In the genomic region with DNA sequence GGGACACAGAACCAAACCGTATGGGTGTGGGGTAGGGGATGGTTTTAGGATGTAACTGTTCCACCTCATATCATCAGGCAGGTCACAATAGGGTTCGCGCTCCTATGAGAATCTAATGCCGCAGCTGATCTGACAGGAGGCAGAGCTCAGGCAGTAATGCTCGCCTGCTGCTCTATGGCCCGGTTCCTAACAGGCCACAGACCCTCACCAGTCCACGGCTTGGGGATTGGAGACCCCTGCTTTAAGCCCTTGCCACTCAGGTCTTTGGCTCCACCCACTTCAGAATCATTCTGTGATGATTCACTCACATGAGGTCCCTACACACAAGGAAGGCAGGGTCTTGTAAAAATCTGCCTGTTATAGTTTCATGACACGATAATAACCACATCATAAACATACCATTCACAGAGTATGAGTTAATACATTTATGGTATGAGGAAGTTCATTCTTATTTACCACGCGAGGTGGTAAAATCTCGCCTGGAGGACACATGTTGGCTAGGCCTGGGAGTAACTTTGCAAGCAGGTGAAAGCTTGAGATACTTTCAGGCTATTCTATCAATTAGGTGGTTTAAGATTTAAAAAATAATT, we compare ENCODE assay signal across 11 cellular contexts. TPM values are rescaled to one million over a fixed set of nuclear protein-coding genes. Genes with fewer than 3 reads are reported as not detected.
DNase-seq lines count a peak whose midpoint lies in the region; TF ChIP-seq lines count a peak whose summit lies in the region.
"Had no signal": no experiment of that assay in that cellular context is flagged by ENCODE, and none has a peak within 500 bp of the region (broad histone marks: within the 10 kb centered on the region; RNA-seq: fewer than 3 reads in every experiment).

No MANE protein-coding gene starts in this region.

- TF ChIP-seq CTCF in fibroblast of the aortic adventitia (IDR thresholded peaks at IDR 0.05; ENCODE audit: insufficient read depth, low read length) = no peak
- TF ChIP-seq CTCF in transverse colon (IDR thresholded peaks at IDR 0.05) = no peak
- no peak for TF ChIP-seq CTCF in sigmoid colon (IDR thresholded peaks at IDR 0.05)

- intact Hi-C loops in transverse colon (cut with DNase I; ENCODE audit: low total_unique reads) (no loop called here), sigmoid colon (cut with DNase I) (no loop called here)
- intact Hi-C loops in activated T-helper 2 cell treated with anti-CD3 and anti-CD28 coated beads, Interferon-gamma antibody, Interleukin-2, Interleukin-4, amounts not matched to agents 10 μg/mL and 5 μg/mL and 100 μg/mL, durations not matched to agents 14 hours and 24 hours and 36 hours (cut with micrococcal nuclease) = no loop called here

- DNase-seq in SIG-M5 treated with dmso at 0.1 percent for 504 hours (lab: John Stamatoyannopoulos, UW; ENCODE audit: unreplicated experiment) (peak; percentile 9), SIG-M5 (lab: John Stamatoyannopoulos, UW) (no peak), OCI-M1 (lab: John Stamatoyannopoulos, UW) (peak; percentile 6), fibroblast of the aortic adventitia (ENCODE audit: low read depth) (peak; percentile 9), transverse colon (peak; percentile 60), NCI-H82 treated with DMSO at 0.1 percent for 48 hours (lab: John Stamatoyannopoulos, UW; ENCODE audit: unreplicated experiment) (no peak), sigmoid colon (no peak)
- DNase-seq in activated T-helper 2 cell treated with anti-CD3 and anti-CD28 coated beads, Interferon-gamma antibody, Interleukin-2, Interleukin-4, amounts not matched to agents 10 μg/mL and 5 μg/mL and 100 μg/mL, durations not matched to agents 14 hours and 24 hours and 36 hours (ENCODE audit: low spot score) = no peak
- DNase-seq: amygdala; NCI-H1092; stimulated activated naive B cell treated with anti-CD40 and anti-IgM and Interleukin-4, amounts not matched to agents 10 μg/mL and 1 μg/mL and 100 μg/mL, for 72 hours had no signal

- H3K36me3 Mint-ChIP-seq in activated T-helper 2 cell treated with anti-CD3 and anti-CD28 coated beads, Interferon-gamma antibody, Interleukin-2, Interleukin-4, amounts not matched to agents 10 μg/mL and 5 μg/mL and 100 μg/mL, durations not matched to agents 14 hours and 24 hours and 36 hours (ENCODE audit: low read depth) = no peaks in the 10 kb centered on the region
- H3K36me3 Mint-ChIP-seq: stimulated activated naive B cell treated with anti-CD40 and anti-IgM and Interleukin-4, amounts not matched to agents 10 μg/mL and 1 μg/mL and 100 μg/mL, for 72 hours had no signal

- no peaks in the 10 kb centered on the region for H3K9me3 Mint-ChIP-seq in activated T-helper 2 cell treated with anti-CD3 and anti-CD28 coated beads, Interferon-gamma antibody, Interleukin-2, Interleukin-4, amounts not matched to agents 10 μg/mL and 5 μg/mL and 100 μg/mL, durations not matched to agents 14 hours and 24 hours and 36 hours
- H3K9me3 Mint-ChIP-seq: stimulated activated naive B cell treated with anti-CD40 and anti-IgM and Interleukin-4, amounts not matched to agents 10 μg/mL and 1 μg/mL and 100 μg/mL, for 72 hours had no signal

- in situ Hi-C loops in transverse colon (cut with MboI; ENCODE audit: low pct_ligation_motif_present in 1 of 4, low pct_unique_long_range_greater_than_20kb in 1 of 4, low sequenced_read_pairs in 3 of 4) = no loop called here

- peaks cover 11% of the 10 kb centered on the region for H3K27me3 Mint-ChIP-seq in activated T-helper 2 cell treated with anti-CD3 and anti-CD28 coated beads, Interferon-gamma antibody, Interleukin-2, Interleukin-4, amounts not matched to agents 10 μg/mL and 5 μg/mL and 100 μg/mL, durations not matched to agents 14 hours and 24 hours and 36 hours (ENCODE audit: low read depth)
- H3K27me3 Mint-ChIP-seq: stimulated activated naive B cell treated with anti-CD40 and anti-IgM and Interleukin-4, amounts not matched to agents 10 μg/mL and 1 μg/mL and 100 μg/mL, for 72 hours had no signal

- H3K9me3 ChIP-seq in transverse colon (no peaks in the 10 kb centered on the region), sigmoid colon (no peaks in the 10 kb centered on the region)

- WGBS in transverse colon (ENCODE audit: low coverage in 1 of 2), 2 donors = 37 to 61% methylated on average over 6 to 11 of the region's 11 CpGs
- 18 to 63% methylated on average over 11 of the region's 11 CpGs for WGBS in sigmoid colon, 2 donors

- H3K4me1 ChIP-seq in transverse colon (peaks cover 0 to 27% (median 11%) of the 10 kb centered on the region in 4 donors), sigmoid colon (no peaks in the 10 kb centered on the region)

- H3K27me3 ChIP-seq in transverse colon (no peaks in the 10 kb centered on the region), sigmoid colon (no peaks in the 10 kb centered on the region)

- H3K4me3 ChIP-seq in fibroblast of the aortic adventitia (ENCODE audit: low read depth, low read length) = no peak overlapping the region
- no peak overlapping the region for H3K4me3 ChIP-seq in transverse colon
- H3K4me3 ChIP-seq in sigmoid colon = no peak overlapping the region

- TF ChIP-seq EP300 in transverse colon (IDR thresholded peaks at IDR 0.05; ENCODE audit: low read depth) (no peak), sigmoid colon (IDR thresholded peaks at IDR 0.05) (no peak)

- peak overlapping the region; percentile 19 to 56 (median 28) for H3K27ac ChIP-seq in transverse colon
- H3K27ac ChIP-seq in sigmoid colon = no peak overlapping the region

- H3K4me3 Mint-ChIP-seq in activated T-helper 2 cell treated with anti-CD3 and anti-CD28 coated beads, Interferon-gamma antibody, Interleukin-2, Interleukin-4, amounts not matched to agents 10 μg/mL and 5 μg/mL and 100 μg/mL, durations not matched to agents 14 hours and 24 hours and 36 hours (ENCODE audit: low read depth) = no peak overlapping the region
- H3K4me3 Mint-ChIP-seq: stimulated activated naive B cell treated with anti-CD40 and anti-IgM and Interleukin-4, amounts not matched to agents 10 μg/mL and 1 μg/mL and 100 μg/mL, for 72 hours had no signal

- H3K36me3 ChIP-seq in transverse colon (no peaks in the 10 kb centered on the region), sigmoid colon (no peaks in the 10 kb centered on the region)

- TF ChIP-seq POLR2A in transverse colon (IDR thresholded peaks at IDR 0.05) = no peak
- no peak for TF ChIP-seq POLR2A in sigmoid colon (IDR thresholded peaks at IDR 0.05)

- peaks cover 3% of the 10 kb centered on the region for H3K4me1 Mint-ChIP-seq in activated T-helper 2 cell treated with anti-CD3 and anti-CD28 coated beads, Interferon-gamma antibody, Interleukin-2, Interleukin-4, amounts not matched to agents 10 μg/mL and 5 μg/mL and 100 μg/mL, durations not matched to agents 14 hours and 24 hours and 36 hours (ENCODE audit: low read depth)
- H3K4me1 Mint-ChIP-seq: stimulated activated naive B cell treated with anti-CD40 and anti-IgM and Interleukin-4, amounts not matched to agents 10 μg/mL and 1 μg/mL and 100 μg/mL, for 72 hours had no signal

- no peak overlapping the region for H3K27ac Mint-ChIP-seq in activated T-helper 2 cell treated with anti-CD3 and anti-CD28 coated beads, Interferon-gamma antibody, Interleukin-2, Interleukin-4, amounts not matched to agents 10 μg/mL and 5 μg/mL and 100 μg/mL, durations not matched to agents 14 hours and 24 hours and 36 hours
- H3K27ac Mint-ChIP-seq: stimulated activated naive B cell treated with anti-CD40 and anti-IgM and Interleukin-4, amounts not matched to agents 10 μg/mL and 1 μg/mL and 100 μg/mL, for 72 hours had no signal

RNA-seq across cellular contexts. Expression of gene MAX, which starts 29.0 kb away (rescaled TPM):
- total RNA-seq in fibroblast of the aortic adventitia (ENCODE audit: low replicate concordance) (61.0 and 69.3 TPM in 2 replicates), transverse colon (100 to 1,000 TPM in 1 of 4 donors, 10 to 100 TPM in 3; 35.8 to 139 (median 87.0) TPM), sigmoid colon (10 to 100 TPM; 61.6 to 71.7 (median 65.0) TPM)
- polyA plus RNA-seq in sigmoid colon = 100 to 1,000 TPM in 1 of 3 donors, 10 to 100 TPM in 2; 58.8 to 119 (median 93.7) TPM
- total RNA-seq in activated T-helper 2 cell treated with anti-CD3 and anti-CD28 coated beads, Interferon-gamma antibody, Interleukin-2, Interleukin-4, amounts not matched to agents 10 μg/mL and 5 μg/mL and 100 μg/mL, durations not matched to agents 14 hours and 24 hours and 36 hours = 113 and 115 TPM in 2 replicates

Comparison
In these comparisons a context has a peak if more than half of its experiments do, and no peak if none do; other contexts are left out.
1. DNase-seq: peak in SIG-M5 treated with dmso at 0.1 percent for 504 hours (single experiment), OCI-M1 (single experiment), fibroblast of the aortic adventitia (single experiment) and transverse colon (single experiment); none in SIG-M5 (single experiment), NCI-H82 treated with DMSO at 0.1 percent for 48 hours (single experiment), sigmoid colon (single experiment) and activated T-helper 2 cell treated with anti-CD3 and anti-CD28 coated beads, Interferon-gamma antibody, Interleukin-2, Interleukin-4, amounts not matched to agents 10 μg/mL and 5 μg/mL and 100 μg/mL, durations not matched to agents 14 hours and 24 hours and 36 hours (single experiment).
2. H3K27ac ChIP-seq: peak in transverse colon (4 of 4); none in sigmoid colon (0 of 4).